In genomic region chr1:229300099-229300757, GRCh38 we compare ENCODE assay signal across 18 cellular contexts.
"Had no signal": no experiment of that assay in that cellular context is flagged by ENCODE, and none has a peak within 500 bp of the region (broad histone marks: within the 10 kb centered on the region; RNA-seq: fewer than 3 reads in every experiment).

No MANE protein-coding gene starts in this region.

- H3K4me3 ChIP-seq: colonic mucosa, lung, prostate gland, right atrium auricular region, thoracic aorta had no signal

- DNase-seq: activated CD4-positive, CD25-positive, alpha-beta regulatory T cell; activated naive CD4-positive, alpha-beta T cell treated with anti-CD3 and anti-CD28 coated beads for 36 hours; activated naive CD8-positive, alpha-beta T cell treated with anti-CD3 and anti-CD28 coated beads, Interleukin-2, amount 50 U/mL, for 24 hours; anterior cingulate cortex; central memory CD4-positive, alpha-beta T cell; colonic mucosa; foreskin melanocyte; glutamatergic neuron; islet precursor cell; stimulated activated CD4-positive, alpha-beta T cell treated with anti-CD3 and anti-CD28 coated beads, Interleukin-2, amount 100 ng/mL, for 24 hours; T-cell; T-helper 9 cell had no signal

- H3K9me3 Mint-ChIP-seq: activated naive CD4-positive, alpha-beta T cell treated with anti-CD3 and anti-CD28 coated beads for 36 hours; activated naive CD8-positive, alpha-beta T cell treated with anti-CD3 and anti-CD28 coated beads, Interleukin-2, amount 50 U/mL, for 24 hours; brain; neural crest cell; T-cell had no signal

- H3K27ac Mint-ChIP-seq: activated naive CD4-positive, alpha-beta T cell treated with anti-CD3 and anti-CD28 coated beads for 36 hours; activated naive CD8-positive, alpha-beta T cell treated with anti-CD3 and anti-CD28 coated beads, Interleukin-2, amount 50 U/mL, for 24 hours; T-cell had no signal

- H3K9me3 ChIP-seq: colonic mucosa, prostate gland, right atrium auricular region, thoracic aorta had no signal

- ATAC-seq: activated naive CD8-positive, alpha-beta T cell treated with anti-CD3 and anti-CD28 coated beads, Interleukin-2, amount 50 U/mL, for 24 hours; T-cell had no signal

- H3K27me3 ChIP-seq: colonic mucosa, right atrium auricular region had no signal

- H3K4me3 Mint-ChIP-seq: activated naive CD4-positive, alpha-beta T cell treated with anti-CD3 and anti-CD28 coated beads for 36 hours; activated naive CD8-positive, alpha-beta T cell treated with anti-CD3 and anti-CD28 coated beads, Interleukin-2, amount 50 U/mL, for 24 hours; brain; neural crest cell; T-cell had no signal

- H3K36me3 ChIP-seq: colonic mucosa had no signal

- H3K4me1 ChIP-seq: colonic mucosa, prostate gland had no signal

- H3K27ac ChIP-seq: colonic mucosa, prostate gland, right atrium auricular region, thoracic aorta had no signal

- H3K27me3 Mint-ChIP-seq: activated naive CD8-positive, alpha-beta T cell treated with anti-CD3 and anti-CD28 coated beads, Interleukin-2, amount 50 U/mL, for 24 hours; brain; T-cell had no signal
